Comparison of ENCODE assay signal across 1 cellular context in genomic region chr12:6392499-6392898, GRCh38.
TF ChIP-seq lines count a peak whose summit lies in the region.

No MANE protein-coding gene starts in this region.

TF ChIP-seq in A549, 52 proteins besides CTCF, POLR2A, EP300 and RAD21 (continued from another document):
- TF ChIP-seq HDAC2 (IDR thresholded peaks at IDR 0.05): no peak
- TF ChIP-seq ZNF302 (CRISPR knock-in tag; IDR thresholded peaks at IDR 0.05): no peak
- TF ChIP-seq ZFP36 (IDR thresholded peaks at IDR 0.05; ENCODE audit: borderline replicate concordance, partially characterized antibody): no peak
- TF ChIP-seq HOXB5 (CRISPR knock-in tag; IDR thresholded peaks at IDR 0.05): 0 out of 2 replicates have a peak, but pooled peaks have one; percentile 12
- no peak for TF ChIP-seq HOXB13 (CRISPR knock-in tag; IDR thresholded peaks at IDR 0.05; ENCODE audit: low read depth)
- no peak for TF ChIP-seq FOSB (CRISPR knock-in tag; IDR thresholded peaks at IDR 0.05)
- no peak for TF ChIP-seq FOSL2 (IDR thresholded peaks at IDR 0.05)
- TF ChIP-seq FOSL2 (CRISPR knock-in tag; IDR thresholded peaks at IDR 0.05): no peak
- no peak for TF ChIP-seq BHLHE40 (IDR thresholded peaks at IDR 0.05; ENCODE audit: low read depth, low read length)
